ENCODE assay signal across 1 cellular context in the genomic region with DNA sequence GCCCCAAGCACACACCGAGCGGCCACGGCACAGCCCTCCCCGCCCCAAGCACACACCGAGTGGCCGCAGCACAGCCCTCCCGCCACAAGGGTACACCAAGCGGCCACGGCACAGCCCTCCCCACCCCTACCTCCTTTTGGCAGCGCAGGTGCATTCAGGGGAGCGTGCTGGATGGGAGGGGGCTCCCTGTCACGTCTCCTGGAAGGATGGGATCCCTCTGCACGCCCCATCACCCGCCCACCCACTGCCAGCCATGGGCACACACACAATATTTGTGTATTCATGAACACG.
TF ChIP-seq lines count a peak whose summit lies in the region.

No MANE protein-coding gene starts in this region.

TF ChIP-seq in H1, 55 proteins besides CTCF, POLR2A, EP300 and RAD21 (continued from another document):
- no peak for TF ChIP-seq ASH2L (IDR thresholded peaks at IDR 0.05; ENCODE audit: low read length)
- no peak for TF ChIP-seq GTF2F1 (IDR thresholded peaks at IDR 0.05; ENCODE audit: borderline replicate concordance, low read depth, low read length)
- no peak for TF ChIP-seq RFX5 (IDR thresholded peaks at IDR 0.05; ENCODE audit: borderline replicate concordance, low read depth, low read length)
- no peak for TF ChIP-seq POU5F1 (IDR thresholded peaks at IDR 0.05; ENCODE audit: low read depth, low read length)
- no peak for TF ChIP-seq EZH2 (IDR thresholded peaks at IDR 0.05; ENCODE audit: low read depth, low read length, severe bottlenecking)
- TF ChIP-seq JUND (IDR thresholded peaks at IDR 0.05; ENCODE audit: low read length): no peak
- TF ChIP-seq BCL11A (IDR thresholded peaks at IDR 0.05; ENCODE audit: low read depth in 2 of 2, low read length in 2 of 2): no peak
- no peak for TF ChIP-seq SIRT6 (IDR thresholded peaks at IDR 0.05; ENCODE audit: low read length)
- no peak for TF ChIP-seq KDM4A (IDR thresholded peaks at IDR 0.05; ENCODE audit: low read depth, low read length, severe bottlenecking)
